10 cellular contexts compared by ENCODE assay signal in genomic region chr20:23358923-23359572, GRCh38. TPM values are rescaled to one million over a fixed set of nuclear protein-coding genes. Genes with fewer than 3 reads are reported as not detected.
A peak's percentile ranks its signal among the peaks of the same experiment; 100 is the strongest.
DNase-seq lines count a peak whose midpoint lies in the region; ATAC-seq, FAIRE-seq and TF ChIP-seq lines count a peak whose summit lies in the region.
"Had no signal": no experiment of that assay in that cellular context is flagged by ENCODE, and none has a peak within 500 bp of the region (broad histone marks: within the 10 kb centered on the region; RNA-seq: fewer than 3 reads in every experiment).

No MANE protein-coding gene starts in this region.

- H3K27ac ChIP-seq in keratinocyte (ENCODE audit: control insufficient read depth, insufficient read depth, low read length) (peak overlapping the region; percentile 60), stomach (peak overlapping the region; percentile 87 to 100 (median 99))

- no peak overlapping the region for H3K4me3 Mint-ChIP-seq in activated CD4-positive, alpha-beta T cell treated with anti-CD3 and anti-CD28 coated beads, Interleukin-2, amount 10 ng/mL, durations not matched to agents 24 days and 14 days
- no peak overlapping the region for H3K4me3 Mint-ChIP-seq in T-helper 17 cell

- TF ChIP-seq CTCF in keratinocyte (optimal IDR thresholded peaks at IDR 0.05 in 1 of 3, IDR thresholded peaks at IDR 0.05 in 1 of 3, conservative IDR thresholded peaks at IDR 0.05 in 1 of 3; ENCODE audit: extremely low read depth in 1 of 3, insufficient read depth in 2 of 3, low read length in 3 of 3) (no peak), stomach (IDR thresholded peaks at IDR 0.05) (no peak)

- no peak for FAIRE-seq in keratinocyte (lab: Jason Lieb, UNC)

- H3K27me3 Mint-ChIP-seq in activated CD4-positive, alpha-beta T cell treated with anti-CD3 and anti-CD28 coated beads, Interleukin-2, amount 10 ng/mL, durations not matched to agents 24 days and 14 days = peaks cover 2% of the 10 kb centered on the region
- no peaks in the 10 kb centered on the region for H3K27me3 Mint-ChIP-seq in T-helper 17 cell

- H3K4me1 Mint-ChIP-seq in activated CD4-positive, alpha-beta T cell treated with anti-CD3 and anti-CD28 coated beads, Interleukin-2, amount 10 ng/mL, durations not matched to agents 24 days and 14 days = peaks cover 36% of the 10 kb centered on the region
- peaks cover 15% of the 10 kb centered on the region for H3K4me1 Mint-ChIP-seq in T-helper 17 cell

- no peaks in the 10 kb centered on the region for H3K27me3 ChIP-seq in keratinocyte (ENCODE audit: control insufficient read depth, extremely low read depth, insufficient read depth, low read length)
- no peaks in the 10 kb centered on the region for H3K27me3 ChIP-seq in stomach

- H3K9me3 ChIP-seq in T-helper 17 cell (ENCODE audit: control insufficient read depth, low read length, poor library complexity, severe bottlenecking) (no peaks in the 10 kb centered on the region), keratinocyte (ENCODE audit: control insufficient read depth, low read depth, low read length) (no peaks in the 10 kb centered on the region), stomach (no peaks in the 10 kb centered on the region)

- no peak for TF ChIP-seq EP300 in stomach (IDR thresholded peaks at IDR 0.05)

- peak overlapping the region; percentile 68 for H3K4me2 ChIP-seq in keratinocyte (ENCODE audit: control insufficient read depth, extremely low read depth, insufficient read depth, low read depth, low read length)

- H3K4me3 ChIP-seq in keratinocyte (ENCODE audit: control insufficient read depth in 2 of 3, extremely low read depth in 1 of 3, insufficient read depth in 2 of 3, low read depth in 1 of 3, low read length in 3 of 3) (no peak overlapping the region), stomach (peak overlapping the region in 2 of 4 donors; percentile 59 to 73)

- TF ChIP-seq POLR2A in stomach (IDR thresholded peaks at IDR 0.05) = no peak

- peak; percentile 65 for DNase-seq in activated CD4-positive, alpha-beta T cell treated with anti-CD3 and anti-CD28 coated beads, Interleukin-2, amount 10 ng/mL, durations not matched to agents 24 days and 14 days
- DNase-seq in activated CD4-positive, alpha-beta T cell treated with anti-CD3 and anti-CD28 coated beads for 4 hours = no peak
- DNase-seq in T-helper 17 cell (no peak), keratinocyte (ENCODE audit: low read depth, low spot score) (no peak), stomach (peak; percentile 68), NCI-H2227 treated with DMSO at 0.1 percent for 48 hours (lab: John Stamatoyannopoulos, UW) (no peak)
- DNase-seq: C1 segment of cervical spinal cord, SIG-M5 had no signal

- H3K79me2 ChIP-seq in keratinocyte (ENCODE audit: control insufficient read depth, insufficient read depth, low read length) = peaks cover 36% of the 10 kb centered on the region

- no peaks in the 10 kb centered on the region for H3K9me1 ChIP-seq in keratinocyte (ENCODE audit: control insufficient read depth, extremely low read depth, insufficient read depth, low read length)

- ATAC-seq in T-helper 17 cell = no peak
- ATAC-seq in GM19035 (IDR thresholded peaks at IDR 0.05; ENCODE audit: unreplicated experiment) = no peak
- ATAC-seq in GM21576 (IDR thresholded peaks at IDR 0.05; ENCODE audit: unreplicated experiment) = no peak

- no peaks in the 10 kb centered on the region for H3K9me3 Mint-ChIP-seq in activated CD4-positive, alpha-beta T cell treated with anti-CD3 and anti-CD28 coated beads, Interleukin-2, amount 10 ng/mL, durations not matched to agents 24 days and 14 days

- H3K9ac ChIP-seq in keratinocyte (ENCODE audit: control insufficient read depth, extremely low read depth, insufficient read depth, low read length) = no peak overlapping the region

- dilution Hi-C loops in keratinocyte (cut with MboI; ENCODE audit: extremely low pct_ligation_motif_present, low sequenced_read_pairs) = no loop called here

- intact Hi-C loops in activated CD4-positive, alpha-beta T cell treated with anti-CD3 and anti-CD28 coated beads, Interleukin-2, amount 10 ng/mL, durations not matched to agents 24 days and 14 days (cut with micrococcal nuclease) = loop anchor here (1.0 kb wide), 1 partner anchor 9 kb away; the partner anchor contains the start of gene NXT1
- intact Hi-C loops in stomach (cut with DNase I; ENCODE audit: low total_unique reads) = no loop called here

- no peak overlapping the region for H2AFZ ChIP-seq in keratinocyte (ENCODE audit: control insufficient read depth, low read length)

- H3K4me1 ChIP-seq in keratinocyte (ENCODE audit: control insufficient read depth, extremely low read depth, insufficient read depth, low read length) (peaks cover 26% of the 10 kb centered on the region), stomach (peaks cover 29 to 56% (median 50%) of the 10 kb centered on the region in 4 donors)

- peak overlapping the region; percentile 81 for H3K27ac Mint-ChIP-seq in activated CD4-positive, alpha-beta T cell treated with anti-CD3 and anti-CD28 coated beads, Interleukin-2, amount 10 ng/mL, durations not matched to agents 24 days and 14 days
- H3K27ac Mint-ChIP-seq in T-helper 17 cell = peak overlapping the region; percentile 94

- peaks cover 21% of the 10 kb centered on the region for H3K36me3 Mint-ChIP-seq in activated CD4-positive, alpha-beta T cell treated with anti-CD3 and anti-CD28 coated beads, Interleukin-2, amount 10 ng/mL, durations not matched to agents 24 days and 14 days (ENCODE audit: low read depth)
- H3K36me3 Mint-ChIP-seq in T-helper 17 cell (ENCODE audit: low read depth) = no peaks in the 10 kb centered on the region

- peaks cover 3 to 8% of the 10 kb centered on the region in 2 experiments for H3K36me3 ChIP-seq in keratinocyte (ENCODE audit: control insufficient read depth in 2 of 2, extremely low read depth in 1 of 2, insufficient read depth in 2 of 2, low read length in 2 of 2)
- peaks cover 7 to 24% (median 23%) of the 10 kb centered on the region in 4 donors for H3K36me3 ChIP-seq in stomach

- 23 to 52% (median 36%) methylated on average over 7 of the region's 7 CpGs for WGBS in stomach, 5 donors

- peaks cover 3% of the 10 kb centered on the region for H4K20me1 ChIP-seq in keratinocyte (ENCODE audit: control insufficient read depth, extremely low read depth, insufficient read depth, low read length)

RNA-seq across cellular contexts. Expression of gene GZF1, which starts 2.9 kb away (rescaled TPM):
- 10.3 and 14.7 TPM in 2 replicates for total RNA-seq in activated CD4-positive, alpha-beta T cell treated with anti-CD3 and anti-CD28 coated beads, Interleukin-2, amount 10 ng/mL, durations not matched to agents 24 days and 14 days
- total RNA-seq in T-helper 17 cell = 10 to 100 TPM; 27.7 to 28.5 TPM
- polyA plus RNA-seq in keratinocyte = 9.8 to 12.4 TPM (median 11.7 TPM) in 3 replicates
- polyA plus RNA-seq in keratinocyte (2011; ENCODE audit: low read depth) = 8.0 TPM
- 11.5 and 13.0 TPM in 2 replicates for polyA plus RNA-seq in keratinocyte (2011; cell fraction: cytosol; rRNA removed)
- 19.2 and 21.6 TPM in 2 replicates for polyA plus RNA-seq in keratinocyte (2011; cell fraction: nucleus; rRNA removed)
- 8.0 and 9.3 TPM in 2 replicates for polyA plus RNA-seq in keratinocyte (2012; ENCODE audit: low replicate concordance)
- 12.6 to 42.5 TPM (median 27.9 TPM) in 3 replicates for polyA minus RNA-seq in keratinocyte
- polyA minus RNA-seq in keratinocyte (2011; cell fraction: cytosol; rRNA and poly(A)+ RNA removed) = 21.5 TPM
- 12.1 and 22.9 TPM in 2 replicates for polyA minus RNA-seq in keratinocyte (2011; cell fraction: nucleus; rRNA and poly(A)+ RNA removed)
- total RNA-seq in stomach = 10 to 100 TPM in 3 of 5 donors, 1 to 10 TPM in 2; 2.9 to 19.7 (median 10.3) TPM
- 1 to 10 TPM; 4.4 to 7.6 (median 6.0) TPM for polyA plus RNA-seq in stomach

RNA-seq across cellular contexts. Expression of gene NXT1, which starts 8.5 kb away (rescaled TPM):
- total RNA-seq in activated CD4-positive, alpha-beta T cell treated with anti-CD3 and anti-CD28 coated beads, Interleukin-2, amount 10 ng/mL, durations not matched to agents 24 days and 14 days = 57.0 and 59.9 TPM in 2 replicates
- 10 to 100 TPM; 77.5 to 77.6 TPM for total RNA-seq in T-helper 17 cell
- 22.1 to 30.6 TPM (median 25.8 TPM) in 3 replicates for polyA plus RNA-seq in keratinocyte
- 4.1 TPM for polyA plus RNA-seq in keratinocyte (2011; ENCODE audit: low read depth)
- polyA plus RNA-seq in keratinocyte (2011; cell fraction: cytosol; rRNA removed) = 23.1 and 24.4 TPM in 2 replicates
- 10.9 and 11.7 TPM in 2 replicates for polyA plus RNA-seq in keratinocyte (2011; cell fraction: nucleus; rRNA removed)
- 23.3 and 23.5 TPM in 2 replicates for polyA plus RNA-seq in keratinocyte (2012; ENCODE audit: low replicate concordance)
- 12.6 to 13.8 TPM (median 13.7 TPM) in 3 replicates for polyA minus RNA-seq in keratinocyte
- polyA minus RNA-seq in keratinocyte (2011; cell fraction: cytosol; rRNA and poly(A)+ RNA removed) = 15.7 TPM
- 2.8 and 2.9 TPM in 2 replicates for polyA minus RNA-seq in keratinocyte (2011; cell fraction: nucleus; rRNA and poly(A)+ RNA removed)
- total RNA-seq in stomach = 10 to 100 TPM in 1 of 5 donors, 1 to 10 TPM in 4; 2.3 to 17.6 (median 9.0) TPM
- polyA plus RNA-seq in stomach = 10 to 100 TPM; 22.1 to 24.8 (median 22.2) TPM

Comparison
In these comparisons a context has a peak if more than half of its experiments do, and no peak if none do; other contexts are left out.
1. DNase-seq: peak in activated CD4-positive, alpha-beta T cell treated with anti-CD3 and anti-CD28 coated beads, Interleukin-2, amount 10 ng/mL, durations not matched to agents 24 days and 14 days (single experiment) and stomach (single experiment); none in activated CD4-positive, alpha-beta T cell treated with anti-CD3 and anti-CD28 coated beads for 4 hours (0 of 2), T-helper 17 cell (0 of 3), keratinocyte (single experiment) and NCI-H2227 treated with DMSO at 0.1 percent for 48 hours (single experiment).